Comparison of ENCODE assay signal across 9 cellular contexts in genomic region chr12:65209655-65210043, GRCh38. TPM values are rescaled to one million over a fixed set of nuclear protein-coding genes. Genes with fewer than 3 reads are reported as not detected.
A peak's percentile ranks its signal among the peaks of the same experiment; 100 is the strongest.
DNase-seq lines count a peak whose midpoint lies in the region; ATAC-seq, FAIRE-seq and TF ChIP-seq lines count a peak whose summit lies in the region.
"Had no signal": no experiment of that assay in that cellular context is flagged by ENCODE, and none has a peak within 500 bp of the region (broad histone marks: within the 10 kb centered on the region; RNA-seq: fewer than 3 reads in every experiment).

No MANE protein-coding gene starts in this region.

- whole genome bisulfite sequencing in neuronal stem cell (ENCODE audit: extremely low coverage in 2 of 2, insufficient read length in 2 of 2, insufficient replicate concordance in 1 of 2), 2 donors: no CpG with 5 or more reads among the region's 2 CpGs

- peaks cover 44% of the 10 kb centered on the region for H3K4me1 Mint-ChIP-seq in central memory CD8-positive, alpha-beta T cell

- H3K4me1 ChIP-seq in vagina (peaks cover 33% of the 10 kb centered on the region), neuronal stem cell (ENCODE audit: control insufficient read depth in 2 of 2, insufficient read depth in 1 of 2, low read depth in 1 of 2, low read length in 2 of 2) (no peaks in the 10 kb centered on the region)

- H3K4me3 ChIP-seq in vagina (no peak overlapping the region), neuronal stem cell (ENCODE audit: low read length in 2 of 2) (no peak overlapping the region)
- H3K4me3 ChIP-seq: SK-N-MC had no signal

- no peak overlapping the region for H3K18ac ChIP-seq in neuronal stem cell (ENCODE audit: low read length)

- peaks cover 15% of the 10 kb centered on the region for H3K36me3 Mint-ChIP-seq in central memory CD8-positive, alpha-beta T cell (ENCODE audit: insufficient read depth)

- no peak overlapping the region for H3K4me2 ChIP-seq in neuronal stem cell (ENCODE audit: insufficient read depth, low read length, poor library complexity, severe bottlenecking)

- H2AFZ ChIP-seq in neuronal stem cell (ENCODE audit: low read length): no peak overlapping the region

- peak; percentile 63 for FAIRE-seq in G401.6 (lab: Jason Lieb, UNC)

- no peak overlapping the region for H4K8ac ChIP-seq in neuronal stem cell (ENCODE audit: low read depth, low read length)

- DNase-seq in central memory CD8-positive, alpha-beta T cell (ENCODE audit: low spot score in 2 of 2): no peak
- DNase-seq in ecto neural progenitor cell (ENCODE audit: low spot score) (no peak), vagina (ENCODE audit: extremely low spot score in 2 of 2) (no peak), neuronal stem cell (ENCODE audit: low spot score) (no peak), NCI-H524 treated with DMSO at 0.1 percent for 48 hours (lab: John Stamatoyannopoulos, UW) (no peak)

- peak overlapping the region; percentile 27 for H3K4me3 Mint-ChIP-seq in central memory CD8-positive, alpha-beta T cell

- H3K23ac ChIP-seq in neuronal stem cell (ENCODE audit: low read depth, low read length, poor library complexity): no peak overlapping the region

- H3K36me3 ChIP-seq in vagina: peaks cover 0 to 7% of the 10 kb centered on the region in 2 donors
- H3K36me3 ChIP-seq in neuronal stem cell (replicated peaks in 1 of 2; ENCODE audit: control insufficient read depth in 2 of 2, insufficient read depth in 2 of 2, low read length in 2 of 2): peaks cover 0 to 34% of the 10 kb centered on the region in 2 donors

- H3K79me1 ChIP-seq in neuronal stem cell (ENCODE audit: low read depth, low read length): no peaks in the 10 kb centered on the region

- TF ChIP-seq POLR2A in vagina (IDR thresholded peaks at IDR 0.05): no peak

- no peaks in the 10 kb centered on the region for H3K9me3 Mint-ChIP-seq in central memory CD8-positive, alpha-beta T cell

- H3K27ac ChIP-seq in vagina: no peak overlapping the region
- H3K27ac ChIP-seq in neuronal stem cell (replicated peaks; ENCODE audit: low read length): no peak overlapping the region
- H3K27ac ChIP-seq: SK-N-MC had no signal

- H3K4ac ChIP-seq in neuronal stem cell (ENCODE audit: low read length): no peak overlapping the region

- ATAC-seq in GM21360 (IDR thresholded peaks at IDR 0.05; ENCODE audit: unreplicated experiment): peak; percentile 70
- ATAC-seq in HG03469 (IDR thresholded peaks at IDR 0.05; ENCODE audit: unreplicated experiment): peak; percentile 75
- ATAC-seq in central memory CD8-positive, alpha-beta T cell (replicated peaks; ENCODE audit: extremely low read depth, poor library complexity, severe bottlenecking): peak; percentile 14

- H3K9me3 ChIP-seq in vagina (no peaks in the 10 kb centered on the region), neuronal stem cell (replicated peaks in 1 of 2; ENCODE audit: control insufficient read depth in 2 of 2, insufficient read depth in 1 of 2, low read depth in 1 of 2, low read length in 2 of 2) (no peaks in the 10 kb centered on the region)

- H2BK12ac ChIP-seq in neuronal stem cell (ENCODE audit: low read length): no peak overlapping the region

- TF ChIP-seq CTCF in vagina (IDR thresholded peaks at IDR 0.05): no peak

- H4K91ac ChIP-seq in neuronal stem cell (ENCODE audit: low read depth, low read length, poor library complexity): no peak overlapping the region

- H3K27ac Mint-ChIP-seq in central memory CD8-positive, alpha-beta T cell (ENCODE audit: low read depth): peak overlapping the region; percentile 47

- H2AK5ac ChIP-seq in neuronal stem cell (ENCODE audit: low read depth, low read length): no peak overlapping the region

- H3K9ac ChIP-seq in neuronal stem cell (ENCODE audit: low read depth, low read length, poor library complexity): no peak overlapping the region

- intact Hi-C loops in vagina (cut with DNase I): no loop called here

- no peaks in the 10 kb centered on the region for H3K27me3 Mint-ChIP-seq in central memory CD8-positive, alpha-beta T cell

- H3K27me3 ChIP-seq in vagina (no peaks in the 10 kb centered on the region), neuronal stem cell (ENCODE audit: control insufficient read depth in 3 of 3, insufficient read depth in 3 of 3, low read depth in 1 of 3, low read length in 3 of 3) (no peaks in the 10 kb centered on the region)

- no peak overlapping the region for H3K14ac ChIP-seq in neuronal stem cell (ENCODE audit: low read length)

- H2BK15ac ChIP-seq in neuronal stem cell (ENCODE audit: low read length): no peak overlapping the region

- no peak overlapping the region for H2BK120ac ChIP-seq in neuronal stem cell (ENCODE audit: low read depth, low read length)

- H2BK5ac ChIP-seq in neuronal stem cell (ENCODE audit: low read length): no peak overlapping the region

RNA-seq across cellular contexts. Expression of gene LEMD3, which starts 40.3 kb away (rescaled TPM):
- total RNA-seq in vagina: 35.8 TPM
- polyA plus RNA-seq in neuronal stem cell (2013, experiment 1 of 2): 3.5 TPM
- polyA plus RNA-seq in neuronal stem cell (2013, experiment 2 of 2): 3.6 TPM

Comparison
In these comparisons a context has a peak if more than half of its experiments do, and no peak if none do; other contexts are left out.
1. ATAC-seq: peak in every context shown above with its lines; median percentile 75 in HG03469; 70 in GM21360; 14 in central memory CD8-positive, alpha-beta T cell.